ENCODE assay signal across 10 cellular contexts in the genomic region with DNA sequence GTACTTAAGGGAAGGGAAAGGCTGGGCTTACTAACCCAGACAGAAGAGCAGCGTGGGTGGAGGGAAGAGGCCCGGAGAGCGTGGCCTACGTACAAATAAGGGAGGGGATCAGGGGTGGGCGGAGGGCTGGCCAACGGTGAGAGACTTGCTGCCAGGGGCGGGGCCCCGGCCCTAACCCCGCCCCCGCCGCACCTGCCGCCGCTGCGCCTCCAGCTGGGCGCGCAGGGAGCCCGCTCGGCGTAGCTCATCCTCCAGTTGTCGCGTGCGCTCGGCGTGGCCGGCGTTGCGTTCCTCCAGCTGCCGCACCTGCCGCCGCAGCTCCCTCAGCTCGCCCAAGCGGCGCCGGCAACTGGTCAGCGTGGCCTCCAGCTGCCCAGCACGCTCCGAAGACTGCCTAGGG. TPM values are rescaled to one million over a fixed set of nuclear protein-coding genes. Genes with fewer than 3 reads are reported as not detected.
A peak's percentile ranks its signal among the peaks of the same experiment; 100 is the strongest.
DNase-seq lines count a peak whose midpoint lies in the region; ATAC-seq lines count a peak whose summit lies in the region.
"Had no signal": no experiment of that assay in that cellular context is flagged by ENCODE, and none has a peak within 500 bp of the region (broad histone marks: within the 10 kb centered on the region; RNA-seq: fewer than 3 reads in every experiment).

No MANE protein-coding gene starts in this region.

- H3K27me3 Mint-ChIP-seq in activated CD8-positive, alpha-beta memory T cell treated with anti-CD3 and anti-CD28 coated beads, Interleukin-2, amount 10 ng/mL, durations not matched to agents 7 days and 5 days: no peaks in the 10 kb centered on the region
- H3K27me3 Mint-ChIP-seq in stimulated activated naive CD8-positive, alpha-beta T cell treated with anti-CD3 and anti-CD28 coated beads, Interleukin-15, Interleukin-2, amounts not matched to agents 100 ng/mL and 50 ng/mL, for 24 hours: no peaks in the 10 kb centered on the region
- H3K27me3 Mint-ChIP-seq: natural killer cell treated with Interleukin-12 subunit alpha and Interleukin-12 subunit beta and Interleukin-15 and Interleukin-18, amount 100 ng/mL, for 72 hours; stimulated activated naive B cell treated with anti-CD40 and anti-IgM and Interleukin-4, amounts not matched to agents 10 μg/mL and 1 μg/mL and 100 μg/mL, for 72 hours had no signal

- H3K9ac ChIP-seq in iPS-20b (ENCODE audit: low read depth, low read length): peak overlapping the region; percentile 53; the same call in 1 of the 2 replicates

- no peaks in the 10 kb centered on the region for H3K36me3 Mint-ChIP-seq in activated CD8-positive, alpha-beta memory T cell treated with anti-CD3 and anti-CD28 coated beads, Interleukin-2, amount 10 ng/mL, durations not matched to agents 7 days and 5 days
- H3K36me3 Mint-ChIP-seq in stimulated activated naive CD8-positive, alpha-beta T cell treated with anti-CD3 and anti-CD28 coated beads, Interleukin-15, Interleukin-2, amounts not matched to agents 100 ng/mL and 50 ng/mL, for 24 hours (ENCODE audit: low read depth): no peaks in the 10 kb centered on the region
- H3K36me3 Mint-ChIP-seq: natural killer cell treated with Interleukin-12 subunit alpha and Interleukin-12 subunit beta and Interleukin-15 and Interleukin-18, amount 100 ng/mL, for 72 hours had no signal

- H3K4me1 Mint-ChIP-seq in activated CD8-positive, alpha-beta memory T cell treated with anti-CD3 and anti-CD28 coated beads, Interleukin-2, amount 10 ng/mL, durations not matched to agents 7 days and 5 days: peaks cover 12% of the 10 kb centered on the region
- peaks cover 11% of the 10 kb centered on the region for H3K4me1 Mint-ChIP-seq in stimulated activated naive CD8-positive, alpha-beta T cell treated with anti-CD3 and anti-CD28 coated beads, Interleukin-15, Interleukin-2, amounts not matched to agents 100 ng/mL and 50 ng/mL, for 24 hours (ENCODE audit: low read depth)

- peak; percentile 73 for ATAC-seq in activated CD8-positive, alpha-beta memory T cell treated with anti-CD3 and anti-CD28 coated beads, Interleukin-2, amount 10 ng/mL, durations not matched to agents 7 days and 5 days
- no peak for ATAC-seq in HG02973 (IDR thresholded peaks at IDR 0.05; ENCODE audit: unreplicated experiment)
- no peak for ATAC-seq in HG03139 (IDR thresholded peaks at IDR 0.05; ENCODE audit: unreplicated experiment)

- CTCF ChIA-PET in activated CD8-positive, alpha-beta memory T cell treated with anti-CD3 and anti-CD28 coated beads, Interleukin-2, amount 10 ng/mL, durations not matched to agents 7 days and 5 days (lab: Charles Lee): interaction anchor here (1.2 to 30.0 kb wide), 6 partner anchors 9 to 196 kb away, joined by 3 to 1017 read pairs (median 68); a partner anchor contains a TSS

- peak overlapping the region; percentile 51; the same call in 1 of the 2 replicates for H3K4me3 ChIP-seq in iPS-20b (ENCODE audit: low read length)

- no peak overlapping the region for H3K27ac Mint-ChIP-seq in activated CD8-positive, alpha-beta memory T cell treated with anti-CD3 and anti-CD28 coated beads, Interleukin-2, amount 10 ng/mL, durations not matched to agents 7 days and 5 days
- H3K27ac Mint-ChIP-seq in stimulated activated naive CD8-positive, alpha-beta T cell treated with anti-CD3 and anti-CD28 coated beads, Interleukin-15, Interleukin-2, amounts not matched to agents 100 ng/mL and 50 ng/mL, for 24 hours: no peak overlapping the region
- H3K27ac Mint-ChIP-seq: natural killer cell treated with Interleukin-12 subunit alpha and Interleukin-12 subunit beta and Interleukin-15 and Interleukin-18, amount 100 ng/mL, for 72 hours; stimulated activated naive B cell treated with anti-CD40 and anti-IgM and Interleukin-4, amounts not matched to agents 10 μg/mL and 1 μg/mL and 100 μg/mL, for 72 hours had no signal

- peaks cover 3% of the 10 kb centered on the region; the same call in 1 of the 2 replicates for H3K4me1 ChIP-seq in iPS-20b (ENCODE audit: insufficient read depth, low read length)

- peaks cover 15% of the 10 kb centered on the region for H3K36me3 ChIP-seq in iPS-20b (ENCODE audit: insufficient read depth, low read depth, low read length)

- DNase-seq in NCI-H1930 (lab: John Stamatoyannopoulos, UW): peak; percentile 73 to 84
- peak; percentile 69 for DNase-seq in activated CD8-positive, alpha-beta memory T cell treated with anti-CD3 and anti-CD28 coated beads, Interleukin-2, amount 10 ng/mL, durations not matched to agents 7 days and 5 days
- DNase-seq in SW 1271 (lab: John Stamatoyannopoulos, UW): no peak
- no peak for DNase-seq in SKM-1 treated with dmso at 0.1 percent for 144 hours (lab: John Stamatoyannopoulos, UW; ENCODE audit: unreplicated experiment)
- DNase-seq: stimulated activated naive B cell treated with anti-CD40 and anti-IgM and Interleukin-4, amounts not matched to agents 10 μg/mL and 1 μg/mL and 100 μg/mL, for 72 hours had no signal

- H3K9me3 Mint-ChIP-seq in activated CD8-positive, alpha-beta memory T cell treated with anti-CD3 and anti-CD28 coated beads, Interleukin-2, amount 10 ng/mL, durations not matched to agents 7 days and 5 days (ENCODE audit: low read depth): no peaks in the 10 kb centered on the region
- H3K9me3 Mint-ChIP-seq in stimulated activated naive CD8-positive, alpha-beta T cell treated with anti-CD3 and anti-CD28 coated beads, Interleukin-15, Interleukin-2, amounts not matched to agents 100 ng/mL and 50 ng/mL, for 24 hours: no peaks in the 10 kb centered on the region
- H3K9me3 Mint-ChIP-seq: natural killer cell treated with Interleukin-12 subunit alpha and Interleukin-12 subunit beta and Interleukin-15 and Interleukin-18, amount 100 ng/mL, for 72 hours; stimulated activated naive B cell treated with anti-CD40 and anti-IgM and Interleukin-4, amounts not matched to agents 10 μg/mL and 1 μg/mL and 100 μg/mL, for 72 hours had no signal

- no peaks in the 10 kb centered on the region for H3K9me3 ChIP-seq in iPS-20b (ENCODE audit: insufficient read depth, low read depth, low read length)

- H3K4me3 Mint-ChIP-seq in activated CD8-positive, alpha-beta memory T cell treated with anti-CD3 and anti-CD28 coated beads, Interleukin-2, amount 10 ng/mL, durations not matched to agents 7 days and 5 days: no peak overlapping the region
- peak overlapping the region; percentile 20 for H3K4me3 Mint-ChIP-seq in stimulated activated naive CD8-positive, alpha-beta T cell treated with anti-CD3 and anti-CD28 coated beads, Interleukin-15, Interleukin-2, amounts not matched to agents 100 ng/mL and 50 ng/mL, for 24 hours
- H3K4me3 Mint-ChIP-seq: natural killer cell treated with Interleukin-12 subunit alpha and Interleukin-12 subunit beta and Interleukin-15 and Interleukin-18, amount 100 ng/mL, for 72 hours; stimulated activated naive B cell treated with anti-CD40 and anti-IgM and Interleukin-4, amounts not matched to agents 10 μg/mL and 1 μg/mL and 100 μg/mL, for 72 hours had no signal

- no peaks in the 10 kb centered on the region; the same call in 1 of the 2 replicates for H3K27me3 ChIP-seq in iPS-20b (ENCODE audit: insufficient read depth, low read length)

- H3K27ac ChIP-seq in iPS-20b (ENCODE audit: low read length): no peak overlapping the region

RNA-seq across cellular contexts. Expression of a gene that starts 5.7 kb away (rescaled TPM):
- 10 to 100 TPM; 16.6 to 18.2 TPM for total RNA-seq in activated CD8-positive, alpha-beta memory T cell treated with anti-CD3 and anti-CD28 coated beads, Interleukin-2, amount 10 ng/mL, durations not matched to agents 7 days and 5 days

RNA-seq across cellular contexts. Expression of a gene that starts 18.1 kb away (rescaled TPM):
- total RNA-seq in activated CD8-positive, alpha-beta memory T cell treated with anti-CD3 and anti-CD28 coated beads, Interleukin-2, amount 10 ng/mL, durations not matched to agents 7 days and 5 days: not detected
- total RNA-seq: natural killer cell treated with Interleukin-12 subunit alpha and Interleukin-12 subunit beta and Interleukin-15 and Interleukin-18, amount 100 ng/mL, for 72 hours had no signal

RNA-seq across cellular contexts. Expression of a gene that starts 21.6 kb away (rescaled TPM):
- 100 to 1,000 TPM; 142 to 191 TPM for total RNA-seq in activated CD8-positive, alpha-beta memory T cell treated with anti-CD3 and anti-CD28 coated beads, Interleukin-2, amount 10 ng/mL, durations not matched to agents 7 days and 5 days

RNA-seq across cellular contexts. Expression of a gene that starts 31.9 kb away (rescaled TPM):
- 100 to 1,000 TPM; 168 to 218 TPM for total RNA-seq in activated CD8-positive, alpha-beta memory T cell treated with anti-CD3 and anti-CD28 coated beads, Interleukin-2, amount 10 ng/mL, durations not matched to agents 7 days and 5 days

RNA-seq across cellular contexts. Expression of a gene that starts 32.2 kb away (rescaled TPM):
- total RNA-seq in activated CD8-positive, alpha-beta memory T cell treated with anti-CD3 and anti-CD28 coated beads, Interleukin-2, amount 10 ng/mL, durations not matched to agents 7 days and 5 days: 10 to 100 TPM; 27.9 to 29.8 TPM

Comparison
In these comparisons a context has a peak if more than half of its experiments do, and no peak if none do; other contexts are left out.
1. DNase-seq: peak in NCI-H1930 (2 of 2) and activated CD8-positive, alpha-beta memory T cell treated with anti-CD3 and anti-CD28 coated beads, Interleukin-2, amount 10 ng/mL, durations not matched to agents 7 days and 5 days (single experiment); none in SW 1271 (0 of 2) and SKM-1 treated with dmso at 0.1 percent for 144 hours (single experiment).